39 cellular contexts compared by ENCODE assay signal in the genomic region with DNA sequence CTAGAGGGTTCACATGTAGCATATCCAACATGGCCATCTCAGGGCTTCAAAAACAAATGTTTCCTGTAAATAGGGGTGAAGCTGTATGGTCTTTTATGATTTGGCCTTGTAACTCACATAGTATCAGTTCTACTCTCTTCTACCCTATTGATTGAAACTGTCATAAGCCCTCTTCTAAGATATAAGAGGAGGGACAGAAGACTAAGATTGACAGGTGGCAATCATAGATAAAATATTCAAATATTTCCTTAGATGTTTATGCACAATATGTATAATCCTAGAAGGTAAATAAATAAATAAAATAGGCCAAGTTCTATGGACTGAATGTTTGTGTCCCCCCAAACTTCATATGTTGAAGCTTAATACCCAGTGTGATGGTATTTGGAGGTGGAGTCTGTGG. TPM values are rescaled to one million over a fixed set of nuclear protein-coding genes. Genes with fewer than 3 reads are reported as not detected.
"Had no signal": no experiment of that assay in that cellular context is flagged by ENCODE, and none has a peak within 500 bp of the region (broad histone marks: within the 10 kb centered on the region; RNA-seq: fewer than 3 reads in every experiment).

No MANE protein-coding gene starts in this region.

- H3K36me3 ChIP-seq: MG63 had no signal

- DNase-seq: MG63, MM.1S, MV-4-11, NCI-H1048, NCI-H1092, NCI-H1092 treated with DMSO at 0.1 percent for 48 hours, NCI-H1105, NCI-H1105 treated with DMSO at 0.1 percent for 48 hours, NCI-H1417, NCI-H1417 treated with DMSO at 0.1 percent for 48 hours, NCI-H1436, NCI-H1436 treated with DMSO at 0.1 percent for 48 hours, NCI-H146, NCI-H1694, NCI-H1694 treated with DMSO at 0.1 percent for 48 hours, NCI-H187, NCI-H187 treated with DMSO at 0.1 percent for 48 hours, NCI-H1930, NCI-H2029, NCI-H2029 treated with DMSO at 0.1 percent for 48 hours, NCI-H2081, NCI-H2081 treated with DMSO at 0.1 percent for 48 hours, NCI-H2107, NCI-H2171, NCI-H2171 treated with DMSO at 0.1 percent for 48 hours, NCI-H2227 treated with DMSO at 0.1 percent for 48 hours, NCI-H226, NCI-H345, NCI-H446, NCI-H446 treated with DMSO at 0.1 percent for 48 hours, NCI-H510A, NCI-H510A treated with DMSO at 0.1 percent for 48 hours, NCI-H524, NCI-H524 treated with DMSO at 0.1 percent for 48 hours, NCI-H526, NCI-H526 treated with DMSO at 0.1 percent for 48 hours, NCI-H69 had no signal

- H3K9me3 ChIP-seq: MG63 had no signal

- H3K27me3 ChIP-seq: MG63 had no signal

- H3K4me3 ChIP-seq: MG63 had no signal

RNA-seq across cellular contexts. Expression of gene TCEAL7, which starts 39.4 kb away (rescaled TPM):
- total RNA-seq: MCF 10A, NCI-H460 had no signal

RNA-seq across cellular contexts. Expression of gene BEX2, which starts 58.7 kb away (rescaled TPM):
- total RNA-seq: MCF 10A had no signal
